18 cellular contexts compared by ENCODE assay signal in the genomic region with DNA sequence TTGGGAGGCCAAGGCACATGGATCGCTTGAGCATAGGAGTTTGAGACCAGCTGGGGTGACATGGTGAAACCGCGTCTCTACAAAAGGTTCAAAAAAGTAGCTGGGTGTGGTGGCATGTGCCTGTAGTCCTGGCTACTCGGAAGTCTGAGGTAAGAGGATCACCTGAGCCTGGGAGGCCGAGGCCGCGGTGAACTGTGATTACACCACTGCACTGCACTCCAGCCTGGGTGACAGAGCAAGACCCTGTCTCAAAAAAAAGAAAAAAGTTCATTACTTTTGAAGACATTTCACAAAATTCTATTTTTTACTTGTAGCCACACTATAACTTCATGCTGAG. TPM values are rescaled to one million over a fixed set of nuclear protein-coding genes. Genes with fewer than 3 reads are reported as not detected.
"Had no signal": no experiment of that assay in that cellular context is flagged by ENCODE, and none has a peak within 500 bp of the region (broad histone marks: within the 10 kb centered on the region; RNA-seq: fewer than 3 reads in every experiment).

No MANE protein-coding gene starts in this region.

- H3K4me2 ChIP-seq: hepatocyte, smooth muscle cell had no signal

- DNase-seq: effector memory CD4-positive, alpha-beta T cell; natural killer cell; right cardiac atrium; stimulated activated CD4-positive, alpha-beta T cell treated with anti-CD3 and anti-CD28 coated beads, Interleukin-2, amount 100 ng/mL, for 48 hours; stimulated activated naive CD4-positive, alpha-beta T cell treated with Interleukin-2 at 50 U/mL for 16 hours; testis had no signal

- H3K4me1 ChIP-seq: testis had no signal

- H3K27ac ChIP-seq: cardiac muscle cell, hepatocyte, testis, tibial nerve had no signal

- H3K9me3 ChIP-seq: testis, tibial nerve had no signal

- H3K9me3 Mint-ChIP-seq: natural killer cell, neural crest cell had no signal

- H3K4me3 Mint-ChIP-seq: natural killer cell had no signal

- H3K27me3 ChIP-seq: testis, tibial nerve had no signal

- H3K27ac Mint-ChIP-seq: natural killer cell had no signal

- H3K4me3 ChIP-seq: cardiac muscle cell, hepatocyte, smooth muscle cell, testis, tibial nerve had no signal

- H3K36me3 ChIP-seq: cardiac muscle cell, tibial nerve had no signal

- ATAC-seq: natural killer cell, right cardiac atrium had no signal

- H3K36me3 Mint-ChIP-seq: natural killer cell had no signal

- H2AFZ ChIP-seq: hepatocyte had no signal

RNA-seq across cellular contexts. Expression of a gene that starts 23.4 kb away (rescaled TPM):
- total RNA-seq: cardiac muscle cell, epithelial cell of proximal tubule, fibroblast of villous mesenchyme, hepatocyte, kidney epithelial cell, lower leg skin, mucosa of gallbladder, natural killer cell, neural crest cell, osteocyte, posterior vena cava, right cardiac atrium, smooth muscle cell, tibial nerve had no signal
- polyA plus RNA-seq: cardiac muscle cell, hepatocyte, right cardiac atrium, smooth muscle cell had no signal
